In the genomic region with DNA sequence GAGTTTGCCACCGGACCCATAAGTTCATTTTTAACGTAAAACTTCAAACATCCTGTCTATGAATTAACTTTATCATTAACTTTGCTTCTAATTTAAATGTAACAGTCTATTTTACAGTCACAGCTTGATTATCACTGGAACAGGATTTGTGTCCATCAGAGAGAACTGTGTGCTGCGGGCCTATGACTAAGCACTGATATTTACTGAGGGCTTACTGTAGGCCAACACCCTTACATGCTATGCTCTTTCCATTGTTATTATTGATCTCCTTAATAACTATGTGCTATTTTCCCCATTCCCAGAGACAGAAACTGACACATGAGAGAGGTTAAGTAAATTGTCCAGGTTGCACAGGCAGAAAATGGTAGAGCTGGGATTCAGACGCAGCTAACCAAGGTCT, we compare ENCODE assay signal across 35 cellular contexts. TPM values are rescaled to one million over a fixed set of nuclear protein-coding genes. Genes with fewer than 3 reads are reported as not detected.
"Had no signal": no experiment of that assay in that cellular context is flagged by ENCODE, and none has a peak within 500 bp of the region (broad histone marks: within the 10 kb centered on the region; RNA-seq: fewer than 3 reads in every experiment).

No MANE protein-coding gene starts in this region.

- H3K4me1 Mint-ChIP-seq: activated CD4-positive, alpha-beta memory T cell treated with anti-CD3 and anti-CD28 coated beads, Interleukin-2, amount 10 ng/mL, durations not matched to agents 7 days and 5 days; activated naive CD4-positive, alpha-beta T cell treated with anti-CD3 and anti-CD28 coated beads, Interleukin-2, amount 10 ng/mL, durations not matched to agents 7 days and 5 days; activated naive CD8-positive, alpha-beta T cell treated with anti-CD3 and anti-CD28 coated beads, Interleukin-2, amount 50 U/mL, for 24 hours had no signal

- H3K9me3 Mint-ChIP-seq: activated B cell treated with CpG ODN at 0.5 μM for 24 hours; activated CD4-positive, alpha-beta memory T cell treated with anti-CD3 and anti-CD28 coated beads, Interleukin-2, amount 10 ng/mL, durations not matched to agents 7 days and 5 days; activated naive CD4-positive, alpha-beta T cell treated with anti-CD3 and anti-CD28 coated beads, Interleukin-2, amount 10 ng/mL, durations not matched to agents 7 days and 5 days; activated naive CD8-positive, alpha-beta T cell treated with anti-CD3 and anti-CD28 coated beads, Interleukin-2, amount 50 U/mL, for 24 hours; brain had no signal

- H3K4me3 Mint-ChIP-seq: activated B cell treated with CpG ODN at 0.5 μM for 24 hours; activated CD4-positive, alpha-beta memory T cell treated with anti-CD3 and anti-CD28 coated beads, Interleukin-2, amount 10 ng/mL, durations not matched to agents 7 days and 5 days; activated CD8-positive, alpha-beta memory T cell treated with anti-CD3 and anti-CD28 coated beads, Interleukin-2, amount 10 ng/mL, durations not matched to agents 7 days and 5 days; activated naive CD4-positive, alpha-beta T cell treated with anti-CD3 and anti-CD28 coated beads, Interleukin-2, amount 10 ng/mL, durations not matched to agents 7 days and 5 days; activated naive CD8-positive, alpha-beta T cell; activated naive CD8-positive, alpha-beta T cell treated with anti-CD3 and anti-CD28 coated beads, Interleukin-2, amount 50 U/mL, for 24 hours; brain had no signal

- H3K4me1 ChIP-seq: Peyer's patch had no signal

- H3K36me3 Mint-ChIP-seq: activated CD8-positive, alpha-beta memory T cell treated with anti-CD3 and anti-CD28 coated beads, Interleukin-2, amount 10 ng/mL, durations not matched to agents 7 days and 5 days; activated naive CD4-positive, alpha-beta T cell treated with anti-CD3 and anti-CD28 coated beads, Interleukin-2, amount 10 ng/mL, durations not matched to agents 7 days and 5 days; activated naive CD8-positive, alpha-beta T cell; brain had no signal

- H3K4me3 ChIP-seq: Peyer's patch had no signal

- H3K9me3 ChIP-seq: Peyer's patch had no signal

- H3K27me3 ChIP-seq: Peyer's patch had no signal

- DNase-seq: activated B cell treated with CpG ODN at 0.5 μM for 24 hours; activated CD4-positive, alpha-beta memory T cell treated with anti-CD3 and anti-CD28 coated beads, Interleukin-2, amount 10 ng/mL, durations not matched to agents 7 days and 5 days; activated CD4-positive, alpha-beta T cell treated with anti-CD3 and anti-CD28 coated beads for 4 hours; activated CD4-positive, alpha-beta T cell treated with anti-CD3 and anti-CD28 coated beads, Interleukin-2, amount 50 U/mL, for 1 hour; activated CD4-positive, CD25-positive, alpha-beta regulatory T cell treated with anti-CD3 and anti-CD28 coated beads, Interleukin-2, amount 50 U/mL, for 72 hours; activated CD8-positive, alpha-beta memory T cell treated with anti-CD3 and anti-CD28 coated beads for 24 hours; activated CD8-positive, alpha-beta memory T cell treated with anti-CD3 and anti-CD28 coated beads, Interleukin-2, amount 10 ng/mL, durations not matched to agents 7 days and 5 days; activated CD8-positive, alpha-beta memory T cell treated with anti-CD3 and anti-CD28 coated beads, Interleukin-2, amount 50 U/mL, for 48 hours; activated effector memory CD4-positive, alpha-beta T cell treated with Interleukin-2 at 50 U/mL for 16 hours; activated naive CD4-positive, alpha-beta T cell treated with anti-CD3 and anti-CD28 coated beads, Interleukin-2, amount 10 ng/mL, durations not matched to agents 7 days and 5 days; activated naive CD8-positive, alpha-beta T cell treated with anti-CD3 and anti-CD28 coated beads, Interleukin-2, amount 50 U/mL, for 24 hours; activated T-cell treated with anti-CD3 and anti-CD28 coated beads, Interleukin-2, amount 50 U/mL, for 48 hours; anterior cingulate cortex; central memory CD4-positive, alpha-beta T cell; NCI-H1105; NCI-H1417 treated with DMSO at 0.1 percent for 48 hours; NCI-H1694; NCI-H1930; NCI-H2081 treated with DMSO at 0.1 percent for 48 hours; NCI-H226; NCI-H446 treated with DMSO at 0.1 percent for 48 hours; NCI-H524 treated with DMSO at 0.1 percent for 48 hours; Peyer's patch; RPMI8226; SIG-M5; T-helper 1 cell; T-helper 2 cell; T-helper 9 cell had no signal

- H3K27me3 Mint-ChIP-seq: activated CD8-positive, alpha-beta memory T cell treated with anti-CD3 and anti-CD28 coated beads, Interleukin-2, amount 10 ng/mL, durations not matched to agents 7 days and 5 days had no signal

- H3K27ac ChIP-seq: Peyer's patch, VCaP had no signal

- H3K27ac Mint-ChIP-seq: activated B cell treated with CpG ODN at 0.5 μM for 24 hours; activated CD4-positive, alpha-beta memory T cell treated with anti-CD3 and anti-CD28 coated beads, Interleukin-2, amount 10 ng/mL, durations not matched to agents 7 days and 5 days; activated CD8-positive, alpha-beta memory T cell treated with anti-CD3 and anti-CD28 coated beads, Interleukin-2, amount 10 ng/mL, durations not matched to agents 7 days and 5 days; activated naive CD4-positive, alpha-beta T cell treated with anti-CD3 and anti-CD28 coated beads, Interleukin-2, amount 10 ng/mL, durations not matched to agents 7 days and 5 days; activated naive CD8-positive, alpha-beta T cell; activated naive CD8-positive, alpha-beta T cell treated with anti-CD3 and anti-CD28 coated beads, Interleukin-2, amount 50 U/mL, for 24 hours; brain had no signal

- H3K36me3 ChIP-seq: Peyer's patch had no signal

- ATAC-seq: activated CD8-positive, alpha-beta memory T cell treated with anti-CD3 and anti-CD28 coated beads, Interleukin-2, amount 10 ng/mL, durations not matched to agents 7 days and 5 days; activated naive CD8-positive, alpha-beta T cell treated with anti-CD3 and anti-CD28 coated beads, Interleukin-2, amount 50 U/mL, for 24 hours; Right ventricle myocardium inferior; SK-N-SH treated with all-trans-retinoic acid at 6 μM for 48 hours had no signal

RNA-seq across cellular contexts. Expression of gene GPR151, which starts 24.0 kb away (rescaled TPM):
- total RNA-seq: activated B cell treated with CpG ODN at 0.5 μM for 24 hours; activated CD4-positive, alpha-beta memory T cell treated with anti-CD3 and anti-CD28 coated beads, Interleukin-2, amount 10 ng/mL, durations not matched to agents 7 days and 5 days; activated CD8-positive, alpha-beta memory T cell treated with anti-CD3 and anti-CD28 coated beads, Interleukin-2, amount 10 ng/mL, durations not matched to agents 7 days and 5 days; MCF 10A; Peyer's patch; Right ventricle myocardium inferior; SK-MEL-5 had no signal
